In the genomic region with DNA sequence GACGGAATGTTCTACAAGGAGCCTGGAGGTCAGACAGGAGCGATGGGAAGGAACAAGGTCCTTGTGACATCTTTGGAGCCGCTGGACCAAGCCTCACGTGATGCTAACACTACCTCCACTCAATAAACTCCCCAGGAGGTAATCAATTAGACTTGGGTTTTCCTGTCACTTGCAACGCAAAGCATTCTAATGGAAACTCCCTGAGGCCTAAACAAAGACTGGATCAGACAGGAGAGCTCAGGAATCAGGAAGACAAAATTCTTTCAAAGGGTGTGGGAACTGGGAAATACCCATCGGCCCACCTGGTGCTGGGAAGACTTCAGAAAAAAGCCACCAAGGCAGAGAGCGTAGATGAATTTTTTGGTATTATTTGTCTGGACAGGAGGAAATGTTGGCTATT, we compare ENCODE assay signal across 17 cellular contexts. TPM values are rescaled to one million over a fixed set of nuclear protein-coding genes. Genes with fewer than 3 reads are reported as not detected.
A peak's percentile ranks its signal among the peaks of the same experiment; 100 is the strongest.
DNase-seq lines count a peak whose midpoint lies in the region; ATAC-seq, FAIRE-seq and TF ChIP-seq lines count a peak whose summit lies in the region.
"Had no signal": no experiment of that assay in that cellular context is flagged by ENCODE, and none has a peak within 500 bp of the region (broad histone marks: within the 10 kb centered on the region; RNA-seq: fewer than 3 reads in every experiment).

No MANE protein-coding gene starts in this region.

- no peak overlapping the region for H3K4me3 Mint-ChIP-seq in MCF 10A (ENCODE audit: unreplicated experiment)
- H3K4me3 Mint-ChIP-seq in type B pancreatic cell, result no peak overlapping the region

- TF ChIP-seq CTCF in mammary epithelial cell (conservative IDR thresholded peaks at IDR 0.05 in 1 of 2, IDR thresholded peaks at IDR 0.05 in 1 of 2; ENCODE audit: extremely low read depth in 1 of 2, insufficient read depth in 1 of 2, low read depth in 1 of 2, low read length in 2 of 2) (no peak), MCF 10A (IDR thresholded peaks at IDR 0.05; ENCODE audit: unreplicated experiment) (no peak), H1 (IDR thresholded peaks at IDR 0.05; ENCODE audit: control extremely low read depth in 1 of 3, insufficient read depth in 1 of 3, low read depth in 1 of 3, low read length in 3 of 3) (no peak), type B pancreatic cell (conservative IDR thresholded peaks at IDR 0.05) (no peak), left lung (IDR thresholded peaks at IDR 0.05) (no peak)

- no peak overlapping the region for H2AK5ac ChIP-seq in H1 (ENCODE audit: low read depth, low read length)

- WGBS in mammary epithelial cell (ENCODE audit: low coverage, missing lambda C conversion rate), result 32% methylated on average over 6 of the region's 7 CpGs
- 72% methylated on average over 7 of the region's 7 CpGs; no CpG with 5 or more reads in 1 of the 2 experiments for WGBS in H1 (ENCODE audit: extremely low coverage in 1 of 2, insufficient coverage in 1 of 2, insufficient read length in 1 of 2, insufficient replicate concordance in 2 of 2, low coverage in 1 of 2, low lambda C conversion rate in 2 of 2, missing lambda C conversion rate in 1 of 2), 2 experiments

- no peak overlapping the region for H2BK12ac ChIP-seq in H1 (ENCODE audit: low read depth, low read length)

- no peak overlapping the region for H4K8ac ChIP-seq in H1 (ENCODE audit: extremely low read depth, insufficient read depth, low read length)

- H3K36me3 Mint-ChIP-seq in MCF 10A (ENCODE audit: insufficient read depth, unreplicated experiment) (no peaks in the 10 kb centered on the region), type B pancreatic cell (no peaks in the 10 kb centered on the region)

- no peak overlapping the region for H3K27ac ChIP-seq in mammary epithelial cell (ENCODE audit: insufficient read depth, low read depth, low read length)
- no peak overlapping the region for H3K27ac ChIP-seq in H1 (ENCODE audit: low read depth, low read length)
- no peak overlapping the region for H3K27ac ChIP-seq in left lung
- H3K27ac ChIP-seq: BLaER1 had no signal

- DNase-seq in mammary epithelial cell, result peak; percentile 29
- DNase-seq in MCF 10A (ENCODE audit: unreplicated experiment), result no peak
- no peak for DNase-seq in H1 (ENCODE audit: low read depth in 1 of 2, low spot score in 2 of 2)
- DNase-seq in kidney tubule cell (ENCODE audit: low spot score), result peak; percentile 61
- no peak for DNase-seq in type B pancreatic cell (ENCODE audit: extremely low spot score, unreplicated experiment)
- DNase-seq in activated naive CD4-positive, alpha-beta T cell (lab: John Stamatoyannopoulos, UW), result no peak
- DNase-seq in left lung, result no peak
- no peak for DNase-seq in retina
- DNase-seq: 8988T, AML-193, DMS 273 treated with DMSO at 0.1 percent for 48 hours, H9 had no signal

- H3K27me3 Mint-ChIP-seq in MCF 10A (ENCODE audit: insufficient read depth, unreplicated experiment), result peaks cover 32% of the 10 kb centered on the region
- peaks cover 53% of the 10 kb centered on the region for H3K27me3 Mint-ChIP-seq in type B pancreatic cell

- H3K27me3 ChIP-seq in mammary epithelial cell (ENCODE audit: insufficient read depth, low read length), result no peaks in the 10 kb centered on the region
- H3K27me3 ChIP-seq in H1 (replicated peaks in 1 of 4; ENCODE audit: control insufficient read depth in 3 of 4, extremely low read depth in 1 of 4, insufficient read depth in 3 of 4, low read length in 3 of 4), result peaks cover 0 to 2% (median 0%) of the 10 kb centered on the region in 4 experiments; a peak in 2 of 7 replicates
- H3K27me3 ChIP-seq in left lung, result peaks cover 8 to 96% of the 10 kb centered on the region in 2 donors

- H3K36me3 ChIP-seq in mammary epithelial cell (ENCODE audit: insufficient read depth, low read length) (no peaks in the 10 kb centered on the region), H1 (ENCODE audit: control insufficient read depth in 2 of 4, insufficient read depth in 4 of 4, low read length in 3 of 4) (no peaks in the 10 kb centered on the region), left lung (no peaks in the 10 kb centered on the region)
- H3K36me3 ChIP-seq: BLaER1 had no signal

- no peak for TF ChIP-seq POLR2A in H1 (IDR thresholded peaks at IDR 0.05; ENCODE audit: control extremely low read depth in 1 of 2, low read depth in 2 of 2, low read length in 2 of 2)

- H4K5ac ChIP-seq in H1 (ENCODE audit: insufficient read length, low read depth, low read length), result no peak overlapping the region

- no peak overlapping the region for H2BK20ac ChIP-seq in H1 (ENCODE audit: low read length)

- intact Hi-C loops in mammary epithelial cell (cut with micrococcal nuclease) (no loop called here), MCF 10A (cut with micrococcal nuclease) (no loop called here), left lung (cut with DNase I) (no loop called here)

- H3K4me1 ChIP-seq in mammary epithelial cell (ENCODE audit: insufficient read depth, low read length) (peaks cover 26% of the 10 kb centered on the region), H1 (replicated peaks in 1 of 4; ENCODE audit: control insufficient read depth in 3 of 4, insufficient read depth in 4 of 4, low read length in 3 of 4) (peaks cover 0 to 31% (median 23%) of the 10 kb centered on the region in 4 experiments; a peak in 6 of 7 replicates), left lung (no peaks in the 10 kb centered on the region)

- H3K23me2 ChIP-seq in H1 (ENCODE audit: low read depth, low read length), result no peaks in the 10 kb centered on the region

- BruUV-seq in mammary epithelial cell (replicated peaks; lab: Mats Ljungman, UMichigan) (no TSS peak), MCF 10A (replicated peaks; lab: Mats Ljungman, UMichigan) (no TSS peak)

- no peaks in the 10 kb centered on the region for H4K20me1 ChIP-seq in mammary epithelial cell (ENCODE audit: insufficient read depth, low read length)
- H4K20me1 ChIP-seq in H1 (replicated peaks in 1 of 2; ENCODE audit: control insufficient read depth in 1 of 2, insufficient read depth in 2 of 2, low read length in 2 of 2), result no peaks in the 10 kb centered on the region

- H3K79me2 ChIP-seq in mammary epithelial cell (ENCODE audit: insufficient read depth, low read length) (no peaks in the 10 kb centered on the region), H1 (ENCODE audit: control insufficient read depth in 1 of 2, insufficient read depth in 2 of 2, low read length in 2 of 2) (no peaks in the 10 kb centered on the region)

- H3K14ac ChIP-seq in H1 (ENCODE audit: insufficient read length), result no peak overlapping the region

- no peaks in the 10 kb centered on the region for H3K79me1 ChIP-seq in H1 (ENCODE audit: low read depth, low read length)

- no peak overlapping the region for H3K23ac ChIP-seq in H1 (ENCODE audit: insufficient read length)

- H2BK120ac ChIP-seq in H1 (replicated peaks; ENCODE audit: low read depth, low read length), result no peak overlapping the region

- no peak for FAIRE-seq in H1 (lab: Jason Lieb, UNC)
- FAIRE-seq: GM12878, GM18507, HepG2 had no signal

- no peak for TF ChIP-seq RAD21 in H1 (IDR thresholded peaks at IDR 0.05 in 1 of 2, conservative IDR thresholded peaks at IDR 0.05 in 1 of 2; ENCODE audit: low read depth in 2 of 2, low read length in 2 of 2)

- H3K4me3 ChIP-seq in mammary epithelial cell (replicated peaks in 1 of 3; ENCODE audit: insufficient read depth in 1 of 3, low read depth in 2 of 3, low read length in 3 of 3) (no peak overlapping the region), H1 (ENCODE audit: extremely low read depth in 1 of 4, insufficient read depth in 2 of 4, low read depth in 3 of 4, low read length in 4 of 4) (no peak overlapping the region), left lung (no peak overlapping the region)
- H3K4me3 ChIP-seq: BLaER1, GM12878 had no signal

- H3K4me1 Mint-ChIP-seq in MCF 10A (ENCODE audit: insufficient read depth, unreplicated experiment), result peaks cover 16% of the 10 kb centered on the region
- H3K4me1 Mint-ChIP-seq in type B pancreatic cell (ENCODE audit: unreplicated experiment), result no peaks in the 10 kb centered on the region

- H3K27ac Mint-ChIP-seq in MCF 10A (ENCODE audit: low read depth, unreplicated experiment) (no peak overlapping the region), type B pancreatic cell (peak overlapping the region; percentile 15)

- H3K9me3 ChIP-seq in mammary epithelial cell (replicated peaks; ENCODE audit: insufficient read depth, low read length) (no peaks in the 10 kb centered on the region), H1 (ENCODE audit: insufficient read depth in 2 of 2, low read depth in 1 of 2, low read length in 1 of 2) (no peaks in the 10 kb centered on the region), left lung (no peaks in the 10 kb centered on the region)
- H3K9me3 ChIP-seq: BLaER1 had no signal

- H3K9me3 Mint-ChIP-seq in MCF 10A (ENCODE audit: unreplicated experiment), result no peaks in the 10 kb centered on the region
- H3K9me3 Mint-ChIP-seq in type B pancreatic cell, result no peaks in the 10 kb centered on the region
- H3K9me3 Mint-ChIP-seq: H9 had no signal

- no peak overlapping the region for H4K91ac ChIP-seq in H1 (replicated peaks; ENCODE audit: insufficient read length, low read length)

- POLR2A ChIA-PET in MCF 10A (lab: Yijun Ruan, JAX), result no interaction called here
- POLR2A ChIA-PET in H1 (lab: Charles Lee; ENCODE audit: partially characterized antibody), result no interaction called here

- no peak for TF ChIP-seq EP300 in H1 (IDR thresholded peaks at IDR 0.05; ENCODE audit: borderline replicate concordance in 1 of 2, low read depth in 2 of 2, low read length in 2 of 2)

- H3K4ac ChIP-seq in H1 (replicated peaks; ENCODE audit: insufficient read length, low read depth, low read length), result no peak overlapping the region

- H3K4me2 ChIP-seq in mammary epithelial cell (ENCODE audit: insufficient read depth, low read depth, low read length), result no peak overlapping the region
- H3K4me2 ChIP-seq in H1 (ENCODE audit: insufficient read depth in 1 of 2, low read depth in 2 of 2, low read length in 2 of 2), result no peak overlapping the region

- 0 out of 2 replicates have a peak overlapping the region, but pooled peaks have one; percentile 1 for H3K18ac ChIP-seq in H1 (ENCODE audit: extremely low read depth, low read length)

- H3K9ac ChIP-seq in mammary epithelial cell (ENCODE audit: insufficient read depth, low read length) (no peak overlapping the region), H1 (replicated peaks in 1 of 4; ENCODE audit: extremely low read depth in 1 of 4, low read depth in 3 of 4, low read length in 3 of 4) (no peak overlapping the region)
- H3K9ac ChIP-seq: BLaER1 had no signal

- ATAC-seq in left lung, result no peak
- ATAC-seq: GM12878, HepG2 had no signal

- CTCF ChIA-PET in mammary epithelial cell (lab: Charles Lee; ENCODE audit: low non-redundant PET) (no interaction called here), MCF 10A (lab: Yijun Ruan, JAX) (interaction anchor here (1.3 kb wide), 1 partner anchor 127 kb away, joined by 5 read pairs; no protein-coding TSS in a partner anchor), H1 (lab: Charles Lee; ENCODE audit: partially characterized antibody) (interaction anchor here (0.7 to 4.1 kb wide), 14 partner anchors 10 to 130 kb away, joined by 3 to 17 read pairs (median 4); a partner anchor contains a TSS)

- H2AFZ ChIP-seq in mammary epithelial cell (ENCODE audit: low read depth, low read length) (no peak overlapping the region), H1 (ENCODE audit: low read length) (no peak overlapping the region)

- H3K56ac ChIP-seq in H1 (replicated peaks; ENCODE audit: insufficient read length, low read depth, low read length), result no peak overlapping the region

- dilution Hi-C loops in mammary epithelial cell (cut with HindIII; ENCODE audit: low sequenced_read_pairs), result no loop called here

- 0 out of 2 replicates have a peak overlapping the region, but pooled peaks have one; percentile 6 for H2BK15ac ChIP-seq in H1 (ENCODE audit: low read length)

- in situ Hi-C loops in mammary epithelial cell (cut with MboI; ENCODE audit: low sequenced_read_pairs in 2 of 2), result no loop called here

- H2BK5ac ChIP-seq in H1 (ENCODE audit: low read depth, low read length), result no peak overlapping the region

RNA-seq across cellular contexts. Expression of a gene that starts 22.3 kb away (rescaled TPM):
- total RNA-seq in mammary epithelial cell, result under 1 TPM in 1 of 2 donors, not detected in 1; 0.07 TPM
- 0.07 TPM for polyA plus RNA-seq in mammary epithelial cell
- polyA minus RNA-seq in mammary epithelial cell, result not detected
- 0.22 and 0.51 TPM in 2 replicates for total RNA-seq in MCF 10A (2022)
- total RNA-seq in H1 (2021; fragmentation: NEBNext Ultra II Directional; extraction: Animal tissue kit (Norgen Biotek cat#: 25700)), result 4.0 and 4.1 TPM in 2 replicates
- polyA plus RNA-seq in H1 (2011; rRNA removed), result 7.6 and 11.1 TPM in 2 replicates
- 5.5 TPM for polyA plus RNA-seq in H1 (2011; cell fraction: cytosol; rRNA removed)
- polyA plus RNA-seq in H1 (2011; cell fraction: nucleus; rRNA removed), result 11.1 TPM
- polyA plus RNA-seq in H1 (2012, experiment 1 of 2), result 4.2 to 10.8 TPM (median 8.7 TPM) in 4 replicates
- 5.7 TPM for polyA plus RNA-seq in H1 (2012, experiment 2 of 2)
- 3.8 TPM for polyA plus RNA-seq in H1 (2013, experiment 1 of 2)
- polyA plus RNA-seq in H1 (2013, experiment 2 of 2), result 4.2 TPM
- 4.4 and 5.4 TPM in 2 replicates for polyA minus RNA-seq in H1 (2011; rRNA and poly(A)+ RNA removed)
- polyA minus RNA-seq in H1 (2011; cell fraction: cytosol; rRNA and poly(A)+ RNA removed), result 5.1 TPM
- 4.8 TPM for polyA minus RNA-seq in H1 (2011; cell fraction: nucleus; rRNA and poly(A)+ RNA removed)
- total RNA-seq in type B pancreatic cell (ENCODE audit: low replicate concordance), result 1.4 and 1.7 TPM in 2 replicates
- under 1 TPM in 1 of 2 donors, not detected in 1; 0.24 TPM for total RNA-seq in left lung
- total RNA-seq: G401, GM12878, HepG2 had no signal
- polyA plus RNA-seq: GM12878, HepG2 had no signal

Comparison
In these comparisons a context has a peak if more than half of its experiments do, and no peak if none do; other contexts are left out.
1. DNase-seq: peak in mammary epithelial cell (single experiment) and kidney tubule cell (single experiment); none in MCF 10A (single experiment), H1 (0 of 2), type B pancreatic cell (single experiment), activated naive CD4-positive, alpha-beta T cell (0 of 4), left lung (0 of 2) and retina (single experiment).